In genomic region chr5:177555228-177555627, GRCh38 we compare ENCODE assay signal across 1 cellular context.
TF ChIP-seq lines count a peak whose summit lies in the region.

No MANE protein-coding gene starts in this region.

TF ChIP-seq in GM23338, 12 proteins besides CTCF, POLR2A, EP300 and RAD21 (continued from another document):
- TF ChIP-seq, protein P1, sequence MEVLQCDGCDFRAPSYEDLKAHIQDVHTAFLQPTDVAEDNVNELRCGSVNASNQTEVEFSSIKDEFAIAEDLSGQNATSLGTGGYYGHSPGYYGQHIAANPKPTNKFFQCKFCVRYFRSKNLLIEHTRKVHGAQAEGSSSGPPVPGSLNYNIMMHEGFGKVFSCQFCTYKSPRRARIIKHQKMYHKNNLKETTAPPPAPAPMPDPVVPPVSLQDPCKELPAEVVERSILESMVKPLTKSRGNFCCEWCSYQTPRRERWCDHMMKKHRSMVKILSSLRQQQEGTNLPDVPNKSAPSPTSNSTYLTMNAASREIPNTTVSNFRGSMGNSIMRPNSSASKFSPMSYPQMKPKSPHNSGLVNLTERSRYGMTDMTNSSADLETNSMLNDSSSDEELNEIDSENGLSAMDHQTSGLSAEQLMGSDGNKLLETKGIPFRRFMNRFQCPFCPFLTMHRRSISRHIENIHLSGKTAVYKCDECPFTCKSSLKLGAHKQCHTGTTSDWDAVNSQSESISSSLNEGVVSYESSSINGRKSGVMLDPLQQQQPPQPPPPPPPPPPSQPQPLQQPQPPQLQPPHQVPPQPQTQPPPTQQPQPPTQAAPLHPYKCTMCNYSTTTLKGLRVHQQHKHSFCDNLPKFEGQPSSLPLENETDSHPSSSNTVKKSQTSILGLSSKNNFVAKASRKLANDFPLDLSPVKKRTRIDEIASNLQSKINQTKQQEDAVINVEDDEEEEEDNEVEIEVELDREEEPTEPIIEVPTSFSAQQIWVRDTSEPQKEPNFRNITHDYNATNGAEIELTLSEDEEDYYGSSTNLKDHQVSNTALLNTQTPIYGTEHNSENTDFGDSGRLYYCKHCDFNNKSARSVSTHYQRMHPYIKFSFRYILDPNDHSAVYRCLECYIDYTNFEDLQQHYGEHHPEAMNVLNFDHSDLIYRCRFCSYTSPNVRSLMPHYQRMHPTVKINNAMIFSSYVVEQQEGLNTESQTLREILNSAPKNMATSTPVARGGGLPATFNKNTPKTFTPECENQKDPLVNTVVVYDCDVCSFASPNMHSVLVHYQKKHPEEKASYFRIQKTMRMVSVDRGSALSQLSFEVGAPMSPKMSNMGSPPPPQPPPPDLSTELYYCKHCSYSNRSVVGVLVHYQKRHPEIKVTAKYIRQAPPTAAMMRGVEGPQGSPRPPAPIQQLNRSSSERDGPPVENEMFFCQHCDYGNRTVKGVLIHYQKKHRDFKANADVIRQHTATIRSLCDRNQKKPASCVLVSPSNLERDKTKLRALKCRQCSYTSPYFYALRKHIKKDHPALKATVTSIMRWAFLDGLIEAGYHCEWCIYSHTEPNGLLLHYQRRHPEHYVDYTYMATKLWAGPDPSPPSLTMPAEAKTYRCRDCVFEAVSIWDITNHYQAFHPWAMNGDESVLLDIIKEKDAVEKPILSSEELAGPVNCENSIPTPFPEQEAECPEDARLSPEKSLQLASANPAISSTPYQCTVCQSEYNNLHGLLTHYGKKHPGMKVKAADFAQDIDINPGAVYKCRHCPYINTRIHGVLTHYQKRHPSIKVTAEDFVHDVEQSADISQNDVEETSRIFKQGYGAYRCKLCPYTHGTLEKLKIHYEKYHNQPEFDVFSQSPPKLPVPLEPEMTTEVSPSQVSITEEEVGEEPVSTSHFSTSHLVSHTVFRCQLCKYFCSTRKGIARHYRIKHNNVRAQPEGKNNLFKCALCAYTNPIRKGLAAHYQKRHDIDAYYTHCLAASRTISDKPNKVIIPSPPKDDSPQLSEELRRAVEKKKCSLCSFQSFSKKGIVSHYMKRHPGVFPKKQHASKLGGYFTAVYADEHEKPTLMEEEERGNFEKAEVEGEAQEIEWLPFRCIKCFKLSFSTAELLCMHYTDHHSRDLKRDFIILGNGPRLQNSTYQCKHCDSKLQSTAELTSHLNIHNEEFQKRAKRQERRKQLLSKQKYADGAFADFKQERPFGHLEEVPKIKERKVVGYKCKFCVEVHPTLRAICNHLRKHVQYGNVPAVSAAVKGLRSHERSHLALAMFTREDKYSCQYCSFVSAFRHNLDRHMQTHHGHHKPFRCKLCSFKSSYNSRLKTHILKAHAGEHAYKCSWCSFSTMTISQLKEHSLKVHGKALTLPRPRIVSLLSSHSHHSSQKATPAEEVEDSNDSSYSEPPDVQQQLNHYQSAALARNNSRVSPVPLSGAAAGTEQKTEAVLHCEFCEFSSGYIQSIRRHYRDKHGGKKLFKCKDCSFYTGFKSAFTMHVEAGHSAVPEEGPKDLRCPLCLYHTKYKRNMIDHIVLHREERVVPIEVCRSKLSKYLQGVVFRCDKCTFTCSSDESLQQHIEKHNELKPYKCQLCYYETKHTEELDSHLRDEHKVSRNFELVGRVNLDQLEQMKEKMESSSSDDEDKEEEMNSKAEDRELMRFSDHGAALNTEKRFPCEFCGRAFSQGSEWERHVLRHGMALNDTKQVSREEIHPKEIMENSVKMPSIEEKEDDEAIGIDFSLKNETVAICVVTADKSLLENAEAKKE (CRISPR knock-in tag; IDR thresholded peaks at IDR 0.05), result no peak
- TF ChIP-seq STAT1 (IDR thresholded peaks at IDR 0.05; ENCODE audit: unreplicated experiment) (no peak), EZH2phosphoT487 (IDR thresholded peaks at IDR 0.05; ENCODE audit: unreplicated experiment) (no peak), NANOG (IDR thresholded peaks at IDR 0.05; ENCODE audit: borderline replicate concordance) (no peak), ETS1 (IDR thresholded peaks at IDR 0.05) (no peak), REST (IDR thresholded peaks at IDR 0.05; ENCODE audit: unreplicated experiment) (no peak), JUNB (IDR thresholded peaks at IDR 0.05; ENCODE audit: unreplicated experiment) (no peak)
